Comparison of ENCODE assay signal across 9 cellular contexts in the genomic region with DNA sequence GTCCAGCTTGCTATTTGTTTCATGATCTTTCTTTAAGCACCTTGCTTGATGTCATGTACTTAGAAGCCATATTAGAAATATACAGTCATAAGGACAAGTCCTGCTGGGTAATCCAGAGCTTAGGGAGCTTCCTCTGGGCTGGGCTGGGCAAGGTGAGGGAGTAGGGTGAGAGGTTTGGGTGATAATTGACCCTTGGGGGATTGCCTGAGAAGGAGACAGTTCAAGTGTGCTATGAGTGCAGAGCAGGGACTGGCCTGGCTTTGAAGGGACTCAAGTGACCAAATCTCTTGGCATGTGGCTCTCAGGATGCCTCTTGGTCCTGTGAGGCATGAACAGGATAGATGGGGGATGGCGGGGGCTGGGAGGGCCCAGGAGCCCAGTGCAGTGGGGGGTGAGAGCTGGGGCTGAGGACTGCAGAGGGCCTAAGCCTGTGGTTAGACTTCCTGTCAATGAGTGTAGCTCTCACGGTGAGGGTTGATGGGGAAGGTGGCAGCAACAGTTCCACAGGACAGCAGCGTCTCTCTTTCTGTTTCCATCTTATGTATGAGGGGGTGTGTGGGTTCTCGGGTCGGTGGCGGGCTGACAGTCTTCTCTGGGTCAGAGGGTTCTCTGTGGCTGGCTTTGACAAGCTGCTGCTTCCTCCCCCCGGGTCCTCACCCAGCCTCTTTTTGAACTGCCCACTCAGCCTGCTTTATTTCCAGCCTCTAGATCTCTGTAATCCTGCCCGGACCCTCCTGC. TPM values are rescaled to one million over a fixed set of nuclear protein-coding genes. Genes with fewer than 3 reads are reported as not detected.
DNase-seq lines count a peak whose midpoint lies in the region; ATAC-seq and TF ChIP-seq lines count a peak whose summit lies in the region.
"Had no signal": no experiment of that assay in that cellular context is flagged by ENCODE, and none has a peak within 500 bp of the region (broad histone marks: within the 10 kb centered on the region; RNA-seq: fewer than 3 reads in every experiment).

No MANE protein-coding gene starts in this region.

- H3K9me3 Mint-ChIP-seq in activated naive CD4-positive, alpha-beta T cell treated with anti-CD3 and anti-CD28 coated beads, Interleukin-2, amount 50 U/mL, for 72 hours: no peaks in the 10 kb centered on the region

- no peak overlapping the region for H3K4me3 ChIP-seq in SJCRH30
- no peak overlapping the region for H3K4me3 ChIP-seq in gastroesophageal sphincter

- H3K4me1 ChIP-seq in SJCRH30 (peaks cover 26% of the 10 kb centered on the region), gastroesophageal sphincter (peaks cover 0 to 46% (median 0%) of the 10 kb centered on the region in 3 donors)

- DNase-seq in SJCRH30 (peak; percentile 43 to 54), HT-29 (ENCODE audit: low spot score) (no peak), HUDEP-2 (lab: John Stamatoyannopoulos, UW; ENCODE audit: unreplicated experiment in 76 of 76) (no peak)
- peak; percentile 69 to 87 for DNase-seq in activated naive CD4-positive, alpha-beta T cell treated with anti-CD3 and anti-CD28 coated beads, Interleukin-2, amount 50 U/mL, for 72 hours (ENCODE audit: low spot score in 2 of 2)
- peak; percentile 74 to 76 for DNase-seq in stimulated activated CD4-positive, alpha-beta T cell treated with anti-CD3 and anti-CD28 coated beads, Interleukin-15, amount 100 ng/mL, for 48 hours (ENCODE audit: low read depth in 2 of 2)

- ATAC-seq in GM18858 (IDR thresholded peaks at IDR 0.05; ENCODE audit: unreplicated experiment) (peak; percentile 90), HG02938 (IDR thresholded peaks at IDR 0.05; ENCODE audit: unreplicated experiment) (peak; percentile 93), gastroesophageal sphincter (no peak)
- peak; percentile 78 to 85 for ATAC-seq in activated naive CD4-positive, alpha-beta T cell treated with anti-CD3 and anti-CD28 coated beads, Interleukin-2, amount 50 U/mL, for 72 hours
- ATAC-seq: Panc1 had no signal

- H3K9me3 ChIP-seq in SJCRH30 (replicated peaks) (no peaks in the 10 kb centered on the region), gastroesophageal sphincter (no peaks in the 10 kb centered on the region)

- TF ChIP-seq EP300 in gastroesophageal sphincter (IDR thresholded peaks at IDR 0.05): no peak

- 53 to 57% methylated on average over 1 to 3 of the region's 8 CpGs for WGBS in gastroesophageal sphincter (ENCODE audit: low coverage in 1 of 2), 2 donors

- peaks cover 14 to 15% of the 10 kb centered on the region in 2 donors for H3K36me3 Mint-ChIP-seq in activated naive CD4-positive, alpha-beta T cell treated with anti-CD3 and anti-CD28 coated beads, Interleukin-2, amount 50 U/mL, for 72 hours

- TF ChIP-seq CTCF in gastroesophageal sphincter (IDR thresholded peaks at IDR 0.05): no peak

- no peaks in the 10 kb centered on the region for H3K36me3 ChIP-seq in SJCRH30
- H3K36me3 ChIP-seq in gastroesophageal sphincter: peaks cover 0 to 67% of the 10 kb centered on the region in 2 donors

- TF ChIP-seq POLR2A in gastroesophageal sphincter (IDR thresholded peaks at IDR 0.05): no peak

- H3K27me3 ChIP-seq in SJCRH30 (no peaks in the 10 kb centered on the region), gastroesophageal sphincter (no peaks in the 10 kb centered on the region)

- H3K27ac ChIP-seq in SJCRH30: no peak overlapping the region
- H3K27ac ChIP-seq in gastroesophageal sphincter: peak overlapping the region in 2 of 4 donors; percentile 11 to 29

- H3K27ac Mint-ChIP-seq in activated naive CD4-positive, alpha-beta T cell treated with anti-CD3 and anti-CD28 coated beads, Interleukin-2, amount 50 U/mL, for 72 hours: peak overlapping the region; percentile 84 to 88

RNA-seq across cellular contexts. Expression of a gene that starts 53.5 kb away (rescaled TPM):
- total RNA-seq in SJCRH30 (2014; rRNA removed; shearing (Covaris generic)): 35.8 and 36.7 TPM in 2 replicates
- total RNA-seq in activated naive CD4-positive, alpha-beta T cell treated with anti-CD3 and anti-CD28 coated beads, Interleukin-2, amount 50 U/mL, for 72 hours: 10 to 100 TPM; 25.7 to 56.1 TPM
- 71.2 and 76.8 TPM in 2 replicates for total RNA-seq in HT-29 (2014; rRNA removed; shearing (Covaris generic))
- total RNA-seq in gastroesophageal sphincter: 100 to 1,000 TPM in 1 of 4 donors, 10 to 100 TPM in 3; 43.9 to 122 (median 72.7) TPM

Comparison
In these comparisons a context has a peak if more than half of its experiments do, and no peak if none do; other contexts are left out.
1. DNase-seq: peak in SJCRH30 (2 of 2), activated naive CD4-positive, alpha-beta T cell treated with anti-CD3 and anti-CD28 coated beads, Interleukin-2, amount 50 U/mL, for 72 hours (2 of 2) and stimulated activated CD4-positive, alpha-beta T cell treated with anti-CD3 and anti-CD28 coated beads, Interleukin-15, amount 100 ng/mL, for 48 hours (2 of 2); none in HT-29 (single experiment) and HUDEP-2 (0 of 76).